Comparison of ENCODE assay signal across 18 cellular contexts in genomic region chr12:26711072-26711471, GRCh38.
A peak's percentile ranks its signal among the peaks of the same experiment; 100 is the strongest.
DNase-seq lines count a peak whose midpoint lies in the region; ATAC-seq, FAIRE-seq and TF ChIP-seq lines count a peak whose summit lies in the region.
"Had no signal": no experiment of that assay in that cellular context is flagged by ENCODE, and none has a peak within 500 bp of the region (broad histone marks: within the 10 kb centered on the region; RNA-seq: fewer than 3 reads in every experiment).

No MANE protein-coding gene starts in this region.

- H3K4me1 ChIP-seq in hepatocyte (ENCODE audit: insufficient read depth) = peaks cover 6% of the 10 kb centered on the region

- no peaks in the 10 kb centered on the region for H3K79me2 ChIP-seq in hepatocyte

- no peaks in the 10 kb centered on the region for H3K27me3 ChIP-seq in hepatocyte

- peak overlapping the region; percentile 19; the same call in 1 of the 2 replicates for H3K27ac ChIP-seq in VCaP
- H3K27ac ChIP-seq in hepatocyte = peak overlapping the region; percentile 28
- H3K27ac ChIP-seq: PC-9 had no signal

- intact Hi-C loops in left colon (cut with DNase I, micrococcal nuclease) = no loop called here

- H4K20me1 ChIP-seq in hepatocyte (ENCODE audit: insufficient read depth, poor library complexity, severe bottlenecking) = no peaks in the 10 kb centered on the region

- no peak for ATAC-seq in left colon

- no peaks in the 10 kb centered on the region for H3K9me2 ChIP-seq in hepatocyte (replicated peaks; ENCODE audit: insufficient read depth)

- FAIRE-seq in GM12891 (lab: Jason Lieb, UNC) = peak; percentile 23

- no peak overlapping the region for H3K4me3 ChIP-seq in AG10803 (ENCODE audit: low read length)
- no peak overlapping the region for H3K4me3 ChIP-seq in hepatocyte
- H3K4me3 ChIP-seq: HAP-1, PC-9 had no signal

- peak overlapping the region; percentile 14 for H3K4me2 ChIP-seq in hepatocyte
- H3K4me2 ChIP-seq: PC-9 had no signal

- TF ChIP-seq CTCF in AG10803 (conservative IDR thresholded peaks at IDR 0.05; ENCODE audit: low read length) (no peak), VCaP (conservative IDR thresholded peaks at IDR 0.05) (no peak), hepatocyte (IDR thresholded peaks at IDR 0.05; ENCODE audit: poor library complexity) (no peak)

- no peaks in the 10 kb centered on the region for H3K9me3 ChIP-seq in hepatocyte (ENCODE audit: low read depth)
- H3K9me3 ChIP-seq: HAP-1 had no signal

- no peaks in the 10 kb centered on the region for H3K36me3 ChIP-seq in hepatocyte (replicated peaks; ENCODE audit: insufficient read depth, low read depth)
- H3K36me3 ChIP-seq: HAP-1 had no signal

- DNase-seq in AG10803 (ENCODE audit: low read depth) (peak; percentile 15), GM12891 (ENCODE audit: insufficient read length, low spot score) (no peak), hepatocyte (ENCODE audit: low spot score) (peak; percentile 59), NCI-H146 treated with DMSO at 0.1 percent for 48 hours (lab: John Stamatoyannopoulos, UW; ENCODE audit: unreplicated experiment) (no peak), left colon (no peak), CD1c-positive myeloid dendritic cell (ENCODE audit: extremely low spot score) (no peak)
- DNase-seq in activated CD4-positive, CD25-positive, alpha-beta regulatory T cell treated with anti-CD3 and anti-CD28 coated beads, Interleukin-2, amount 50 U/mL, for 72 hours = no peak
- DNase-seq: AML-193; CD4-positive, CD25-positive, alpha-beta regulatory T cell; COR-L47; GDM1; NCI-H187; NCI-H2107; NCI-H510A; NCI-H774; PC-9 had no signal

- TF ChIP-seq POLR2A in GM12891 (IDR thresholded peaks at IDR 0.05; ENCODE audit: low read depth, low read length) = no peak

- 49% methylated on average over 5 of the region's 5 CpGs for WGBS in hepatocyte (ENCODE audit: low lambda C conversion rate, missing lambda C conversion rate)

- no peak overlapping the region for H2AFZ ChIP-seq in hepatocyte
- H2AFZ ChIP-seq: PC-9 had no signal

TF ChIP-seq in GM12891, 5 proteins besides CTCF, POLR2A, EP300 and RAD21:
- no peak for TF ChIP-seq TAF1 (IDR thresholded peaks at IDR 0.05; ENCODE audit: low read depth, low read length)
- TF ChIP-seq POLR2AphosphoS5 (IDR thresholded peaks at IDR 0.05; ENCODE audit: low read depth, low read length) = no peak
- TF ChIP-seq SPI1 (IDR thresholded peaks at IDR 0.05; ENCODE audit: low read depth, low read length) = no peak
- TF ChIP-seq PAX5 (IDR thresholded peaks at IDR 0.05; ENCODE audit: insufficient read depth, low read length, severe bottlenecking) = no peak
- TF ChIP-seq POU2F2 (IDR thresholded peaks at IDR 0.05; ENCODE audit: low read depth, low read length) = no peak

Comparison
In these comparisons a context has a peak if more than half of its experiments do, and no peak if none do; other contexts are left out.
1. DNase-seq: peak in AG10803 (single experiment) and hepatocyte (single experiment); none in GM12891 (single experiment), NCI-H146 treated with DMSO at 0.1 percent for 48 hours (single experiment), left colon (0 of 2), CD1c-positive myeloid dendritic cell (single experiment) and activated CD4-positive, CD25-positive, alpha-beta regulatory T cell treated with anti-CD3 and anti-CD28 coated beads, Interleukin-2, amount 50 U/mL, for 72 hours (single experiment).